ENCODE assay signal across 11 cellular contexts in genomic region chr4:15755781-15756180, GRCh38. TPM values are rescaled to one million over a fixed set of nuclear protein-coding genes. Genes with fewer than 3 reads are reported as not detected.
DNase-seq lines count a peak whose midpoint lies in the region; ATAC-seq and TF ChIP-seq lines count a peak whose summit lies in the region.
"Had no signal": no experiment of that assay in that cellular context is flagged by ENCODE, and none has a peak within 500 bp of the region (broad histone marks: within the 10 kb centered on the region; RNA-seq: fewer than 3 reads in every experiment).

No MANE protein-coding gene starts in this region.

- intact Hi-C loops in left ventricle myocardium inferior (cut with micrococcal nuclease): no loop called here
- intact Hi-C loops in heart right ventricle (cut with DNase I): no loop called here
- intact Hi-C loops in posterior vena cava (cut with DNase I): no loop called here

- no peak for DNase-seq in left ventricle myocardium inferior
- DNase-seq in heart right ventricle: no peak
- no peak for DNase-seq in T-helper 17 cell
- DNase-seq in KG1 (lab: John Stamatoyannopoulos, UW): no peak
- no peak for DNase-seq in SW480 (ENCODE audit: low spot score)
- no peak for DNase-seq in posterior vena cava (ENCODE audit: low spot score)
- DNase-seq: BE2C, WERI-Rb-1 had no signal

- H3K36me3 ChIP-seq in left ventricle myocardium inferior (no peaks in the 10 kb centered on the region), heart right ventricle (no peaks in the 10 kb centered on the region)
- H3K36me3 ChIP-seq: BE2C, WERI-Rb-1 had no signal

- no peak overlapping the region for H3K4me3 ChIP-seq in left ventricle myocardium inferior
- H3K4me3 ChIP-seq in heart right ventricle: no peak overlapping the region

- TF ChIP-seq CTCF in left ventricle myocardium inferior (IDR thresholded peaks at IDR 0.05; ENCODE audit: borderline replicate concordance) (no peak), heart right ventricle (IDR thresholded peaks at IDR 0.05) (no peak)

- H3K4me1 ChIP-seq in left ventricle myocardium inferior: peaks cover 21% of the 10 kb centered on the region
- H3K4me1 ChIP-seq in heart right ventricle: peaks cover 0 to 36% (median 13%) of the 10 kb centered on the region in 9 donors
- H3K4me1 ChIP-seq: BE2C had no signal

- peak overlapping the region; percentile 79 for H3K4me3 Mint-ChIP-seq in T-helper 17 cell

- ATAC-seq in heart right ventricle (no peak), HG02884 (IDR thresholded peaks at IDR 0.05; ENCODE audit: unreplicated experiment) (peak; percentile 4), T-helper 17 cell (no peak), GM18861 (IDR thresholded peaks at IDR 0.05; ENCODE audit: unreplicated experiment) (no peak)

- H3K36me3 Mint-ChIP-seq in T-helper 17 cell (ENCODE audit: low read depth): no peaks in the 10 kb centered on the region

- H3K27ac Mint-ChIP-seq in T-helper 17 cell: peak overlapping the region; percentile 94
- H3K27ac Mint-ChIP-seq: progenitor cell of endocrine pancreas had no signal

- H3K27me3 Mint-ChIP-seq in T-helper 17 cell: no peaks in the 10 kb centered on the region
- H3K27me3 Mint-ChIP-seq: progenitor cell of endocrine pancreas had no signal

- H3K27me3 ChIP-seq in left ventricle myocardium inferior (ENCODE audit: low read depth) (no peaks in the 10 kb centered on the region), heart right ventricle (no peaks in the 10 kb centered on the region)
- H3K27me3 ChIP-seq: BE2C had no signal

- WGBS in heart right ventricle, 2 donors: 86 to 92% methylated on average over 1 of the region's 1 CpG

- peaks cover 40% of the 10 kb centered on the region for H3K4me1 Mint-ChIP-seq in T-helper 17 cell

- H3K27ac ChIP-seq in left ventricle myocardium inferior (replicated peaks) (peak overlapping the region; percentile 83), heart right ventricle (peak overlapping the region in 3 of 10 donors; percentile 40 to 63 (median 62))
- H3K27ac ChIP-seq: WERI-Rb-1 had no signal

- no peaks in the 10 kb centered on the region for H3K9me3 ChIP-seq in left ventricle myocardium inferior (replicated peaks)
- peaks cover 0 to 6% (median 0%) of the 10 kb centered on the region in 11 donors for H3K9me3 ChIP-seq in heart right ventricle
- H3K9me3 ChIP-seq in T-helper 17 cell (ENCODE audit: control insufficient read depth, low read length, poor library complexity, severe bottlenecking): no peaks in the 10 kb centered on the region
- H3K9me3 ChIP-seq: BE2C had no signal

RNA-seq across cellular contexts. Expression of gene CD38, which starts 22.3 kb away (rescaled TPM):
- total RNA-seq in left ventricle myocardium inferior: 1.5 TPM
- total RNA-seq in heart right ventricle: 10 to 100 TPM in 1 of 10 donors, 1 to 10 TPM in 7, under 1 TPM in 2; 0.68 to 11.3 (median 3.3) TPM
- 1 to 10 TPM; 1.3 to 3.7 TPM for polyA plus RNA-seq in heart right ventricle
- total RNA-seq in T-helper 17 cell: 1 to 10 TPM; 1.4 TPM
- 10 to 100 TPM; 12.1 to 16.1 TPM for total RNA-seq in posterior vena cava
- total RNA-seq: progenitor cell of endocrine pancreas had no signal

RNA-seq across cellular contexts. Expression of gene BST1, which starts 52.9 kb away (rescaled TPM):
- total RNA-seq in left ventricle myocardium inferior: 2.7 TPM
- 1 to 10 TPM; 1.3 to 5.7 (median 3.2) TPM for total RNA-seq in heart right ventricle
- 1 to 10 TPM; 2.3 to 2.9 TPM for polyA plus RNA-seq in heart right ventricle
- 1 to 10 TPM in 1 of 2 donors, under 1 TPM in 1; 0.89 to 1.9 TPM for total RNA-seq in T-helper 17 cell
- total RNA-seq in posterior vena cava: 10 to 100 TPM; 19.3 to 26.2 TPM
